Comparison of ENCODE assay signal across 19 cellular contexts in the genomic region with DNA sequence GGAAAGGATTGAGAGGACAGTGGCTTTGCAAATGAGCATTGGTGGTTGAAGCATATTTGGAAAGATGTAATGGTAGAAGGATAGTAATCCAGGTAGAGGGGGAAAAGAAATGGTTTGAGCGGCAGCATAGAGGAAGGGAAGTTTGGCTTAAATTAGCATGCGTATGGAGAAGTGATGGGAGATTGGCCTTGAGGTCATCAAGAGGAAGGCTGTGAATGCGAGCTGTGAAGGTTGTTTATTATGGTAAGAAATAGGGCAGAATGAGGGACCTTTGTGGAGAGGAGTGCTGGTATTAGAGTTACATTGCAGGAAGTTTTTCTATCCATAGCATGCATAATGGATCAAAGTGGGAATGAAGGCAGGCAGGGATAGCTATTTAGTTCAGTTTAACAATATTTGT.
DNase-seq lines count a peak whose midpoint lies in the region; ATAC-seq and TF ChIP-seq lines count a peak whose summit lies in the region.
"Had no signal": no experiment of that assay in that cellular context is flagged by ENCODE, and none has a peak within 500 bp of the region (broad histone marks: within the 10 kb centered on the region; RNA-seq: fewer than 3 reads in every experiment).

No MANE protein-coding gene starts in this region.

- intact Hi-C loops in CD4-positive, alpha-beta memory T cell (cut with micrococcal nuclease) = no loop called here

- 100% methylated on average over 2 of the region's 3 CpGs for WGBS in trophoblast cell (ENCODE audit: extremely low coverage, insufficient coverage, insufficient read length)

- no peak overlapping the region for H3K18ac ChIP-seq in trophoblast cell (ENCODE audit: low read length)

- no peaks in the 10 kb centered on the region for H3F3A ChIP-seq in GM23338 (replicated peaks; ENCODE audit: low read depth)

- H3K27ac ChIP-seq in GM23338 (ENCODE audit: low read depth) = no peak overlapping the region
- H3K27ac ChIP-seq in iPS-20b (ENCODE audit: low read length) = no peak overlapping the region
- H3K27ac ChIP-seq in trophoblast cell (ENCODE audit: low read depth, low read length) = no peak overlapping the region
- no peak overlapping the region for H3K27ac ChIP-seq in CD4-positive, alpha-beta memory T cell (ENCODE audit: low read depth, low read length)
- H3K27ac ChIP-seq: 22Rv1, BLaER1, C4-2B had no signal

- ATAC-seq in GM23338 = peak; percentile 50
- peak; percentile 86 for ATAC-seq in WTC11
- no peak for ATAC-seq in GM19452 (IDR thresholded peaks at IDR 0.05; ENCODE audit: unreplicated experiment)
- ATAC-seq in stimulated activated naive B cell treated with anti-CD40 and anti-IgM and Interleukin-4, amounts not matched to agents 10 μg/mL and 1 μg/mL and 100 μg/mL, for 72 hours (replicated peaks) = no peak
- ATAC-seq: HCT116 had no signal

- H3K23ac ChIP-seq in trophoblast cell (ENCODE audit: low read length) = peak overlapping the region; percentile 38

- H3K9me3 Mint-ChIP-seq in GM23338 (no peaks in the 10 kb centered on the region), WTC11 (no peaks in the 10 kb centered on the region; the same call in 1 of the 2 replicates)
- peaks cover 0 to 2% (median 0%) of the 10 kb centered on the region in 8 donors for H3K9me3 Mint-ChIP-seq in CD4-positive, alpha-beta memory T cell
- H3K9me3 Mint-ChIP-seq in stimulated activated naive B cell treated with anti-CD40 and anti-IgM and Interleukin-4, amounts not matched to agents 10 μg/mL and 1 μg/mL and 100 μg/mL, for 72 hours = peaks cover 0 to 3% of the 10 kb centered on the region in 2 donors
- H3K9me3 Mint-ChIP-seq: CD8-positive, alpha-beta memory T cell; H9 had no signal

- no peak overlapping the region for H2AK5ac ChIP-seq in trophoblast cell (ENCODE audit: low read length)

- H3K36me3 Mint-ChIP-seq in GM23338 (ENCODE audit: low read depth) (peaks cover 3% of the 10 kb centered on the region; the same call in 1 of the 3 replicates), WTC11 (peaks cover 3% of the 10 kb centered on the region; the same call in 1 of the 2 replicates)
- H3K36me3 Mint-ChIP-seq in CD4-positive, alpha-beta memory T cell = peaks cover 2 to 22% of the 10 kb centered on the region in 2 donors
- H3K36me3 Mint-ChIP-seq in stimulated activated naive B cell treated with anti-CD40 and anti-IgM and Interleukin-4, amounts not matched to agents 10 μg/mL and 1 μg/mL and 100 μg/mL, for 72 hours = no peaks in the 10 kb centered on the region
- H3K36me3 Mint-ChIP-seq: CD4-positive, CD25-positive, alpha-beta regulatory T cell had no signal

- H3K4ac ChIP-seq in trophoblast cell (ENCODE audit: low read depth, low read length) = no peak overlapping the region

- H3K9ac ChIP-seq in iPS-20b (ENCODE audit: low read depth, low read length) = 0 out of 2 replicates have a peak overlapping the region, but pooled peaks have one; percentile 12
- H3K9ac ChIP-seq in trophoblast cell (ENCODE audit: low read length) = no peak overlapping the region
- H3K9ac ChIP-seq: BLaER1 had no signal

- no peaks in the 10 kb centered on the region for H3K9me2 ChIP-seq in GM23338 (ENCODE audit: insufficient read depth)

- no peaks in the 10 kb centered on the region for H3K79me1 ChIP-seq in trophoblast cell (ENCODE audit: low read length)

- CTCF ChIA-PET in WTC11 (lab: Charles Lee) = interaction anchor here (1.0 to 1.4 kb wide), 2 partner anchors 12 to 163 kb away, joined by 3 read pairs; no protein-coding TSS in a partner anchor
- CTCF ChIA-PET in CD4-positive, alpha-beta memory T cell (lab: Charles Lee; ENCODE audit: partially characterized antibody) = interaction anchor here (1.1 kb wide), 1 partner anchor 15 kb away, joined by 3 read pairs; no protein-coding TSS in a partner anchor

- no peaks in the 10 kb centered on the region for H3K79me2 ChIP-seq in GM23338 (replicated peaks; ENCODE audit: insufficient read depth)
- no peaks in the 10 kb centered on the region for H3K79me2 ChIP-seq in trophoblast cell (ENCODE audit: control insufficient read depth, insufficient read depth, low read length, poor library complexity)

- H3K27me3 Mint-ChIP-seq in GM23338 (ENCODE audit: insufficient read depth, low read depth, poor library complexity) (peaks cover 4% of the 10 kb centered on the region), WTC11 (ENCODE audit: low read depth) (no peaks in the 10 kb centered on the region)
- H3K27me3 Mint-ChIP-seq in CD4-positive, alpha-beta memory T cell = no peaks in the 10 kb centered on the region
- H3K27me3 Mint-ChIP-seq in stimulated activated naive B cell treated with anti-CD40 and anti-IgM and Interleukin-4, amounts not matched to agents 10 μg/mL and 1 μg/mL and 100 μg/mL, for 72 hours = no peaks in the 10 kb centered on the region
- H3K27me3 Mint-ChIP-seq: B cell; CD4-positive, CD25-positive, alpha-beta regulatory T cell; CD8-positive, alpha-beta memory T cell had no signal

- H4K12ac ChIP-seq in trophoblast cell (ENCODE audit: low read depth, low read length) = no peak overlapping the region

- no peak overlapping the region for H3K4me3 Mint-ChIP-seq in GM23338
- peak overlapping the region; percentile 3; the same call in 1 of the 2 replicates for H3K4me3 Mint-ChIP-seq in WTC11
- H3K4me3 Mint-ChIP-seq in CD4-positive, alpha-beta memory T cell = no peak overlapping the region
- no peak overlapping the region for H3K4me3 Mint-ChIP-seq in stimulated activated naive B cell treated with anti-CD40 and anti-IgM and Interleukin-4, amounts not matched to agents 10 μg/mL and 1 μg/mL and 100 μg/mL, for 72 hours
- H3K4me3 Mint-ChIP-seq: B cell; CD4-positive, CD25-positive, alpha-beta regulatory T cell; CD8-positive, alpha-beta memory T cell; H9 had no signal

- H4K20me1 ChIP-seq in GM23338 (replicated peaks; ENCODE audit: insufficient read depth) = no peaks in the 10 kb centered on the region
- H4K20me1 ChIP-seq: BLaER1 had no signal

- H3K27ac Mint-ChIP-seq in GM23338 = no peak overlapping the region; the same call in 1 of the 2 replicates
- H3K27ac Mint-ChIP-seq in WTC11 = peak overlapping the region; percentile 1; the same call in 1 of the 2 replicates
- no peak overlapping the region for H3K27ac Mint-ChIP-seq in CD4-positive, alpha-beta memory T cell
- H3K27ac Mint-ChIP-seq in stimulated activated naive B cell treated with anti-CD40 and anti-IgM and Interleukin-4, amounts not matched to agents 10 μg/mL and 1 μg/mL and 100 μg/mL, for 72 hours = no peak overlapping the region
- H3K27ac Mint-ChIP-seq: B cell; CD4-positive, CD25-positive, alpha-beta regulatory T cell had no signal

- no peak overlapping the region for H4K91ac ChIP-seq in trophoblast cell (ENCODE audit: low read depth, low read length)

- H3K4me1 ChIP-seq in GM23338 (ENCODE audit: insufficient read depth) (peaks cover 29% of the 10 kb centered on the region), iPS-20b (ENCODE audit: insufficient read depth, low read length) (peaks cover 23% of the 10 kb centered on the region), trophoblast cell (ENCODE audit: control insufficient read depth in 1 of 2, insufficient read depth in 2 of 2, low read length in 2 of 2) (no peaks in the 10 kb centered on the region)
- no peaks in the 10 kb centered on the region for H3K4me1 ChIP-seq in CD4-positive, alpha-beta memory T cell (ENCODE audit: insufficient read depth, low read length)
- H3K4me1 ChIP-seq: BLaER1 had no signal

- DNase-seq in GM23338 (ENCODE audit: low spot score) (peak; percentile 27), WTC11 (ENCODE audit: low spot score) (no peak), trophoblast cell (peak in 1 of 2 donors; percentile 35)
- no peak for DNase-seq in CD4-positive, alpha-beta memory T cell
- no peak for DNase-seq in stimulated activated naive B cell treated with anti-CD40 and anti-IgM and Interleukin-4, amounts not matched to agents 10 μg/mL and 1 μg/mL and 100 μg/mL, for 72 hours
- DNase-seq: CD4-positive, CD25-positive, alpha-beta regulatory T cell; CD8-positive, alpha-beta memory T cell; DMS 273 treated with DMSO at 0.1 percent for 48 hours; DMS53; DMS79 treated with DMSO at 0.1 percent for 48 hours; GF-D8; H9 had no signal

- no peak overlapping the region for H2AFZ ChIP-seq in GM23338
- no peak overlapping the region for H2AFZ ChIP-seq in trophoblast cell (ENCODE audit: insufficient read depth, low read length, poor library complexity)

- H3K27me3 ChIP-seq in GM23338 (ENCODE audit: insufficient read depth) (no peaks in the 10 kb centered on the region), iPS-20b (ENCODE audit: insufficient read depth, low read length) (no peaks in the 10 kb centered on the region), trophoblast cell (ENCODE audit: insufficient read depth, low read length) (no peaks in the 10 kb centered on the region)
- no peaks in the 10 kb centered on the region for H3K27me3 ChIP-seq in CD4-positive, alpha-beta memory T cell (ENCODE audit: insufficient read depth, low read length)
- H3K27me3 ChIP-seq: BLaER1 had no signal

- no peak overlapping the region for H3K14ac ChIP-seq in trophoblast cell (ENCODE audit: low read length)

- H3K4me2 ChIP-seq in GM23338 (peak overlapping the region; percentile 67), trophoblast cell (ENCODE audit: low read length) (no peak overlapping the region)
- H3K4me2 ChIP-seq: BLaER1 had no signal

- H2BK120ac ChIP-seq in trophoblast cell (ENCODE audit: insufficient read depth, low read length, poor library complexity) = no peak overlapping the region

- H2BK12ac ChIP-seq in trophoblast cell (ENCODE audit: low read length) = no peak overlapping the region

- POLR2A ChIA-PET in WTC11 (lab: Charles Lee) = interaction anchor here (0.5 kb wide), 1 partner anchor 12 kb away, joined by 3 read pairs; no protein-coding TSS in a partner anchor
- POLR2A ChIA-PET in CD4-positive, alpha-beta memory T cell (lab: Charles Lee; ENCODE audit: partially characterized antibody) = no interaction called here

- no peaks in the 10 kb centered on the region for H3K36me3 ChIP-seq in GM23338 (ENCODE audit: insufficient read depth)
- H3K36me3 ChIP-seq in iPS-20b (ENCODE audit: insufficient read depth, low read depth, low read length) = no peaks in the 10 kb centered on the region
- H3K36me3 ChIP-seq in trophoblast cell (ENCODE audit: control insufficient read depth in 1 of 2, insufficient read depth in 2 of 2, low read length in 2 of 2) = peaks cover 0 to 5% of the 10 kb centered on the region in 2 experiments
- H3K36me3 ChIP-seq in CD4-positive, alpha-beta memory T cell (ENCODE audit: insufficient read depth, low read length) = no peaks in the 10 kb centered on the region
- H3K36me3 ChIP-seq: BLaER1 had no signal

- TF ChIP-seq CTCF in GM23338 (conservative IDR thresholded peaks at IDR 0.05; ENCODE audit: low read depth in 2 of 2) (no peak), WTC11 (IDR thresholded peaks at IDR 0.05) (no peak)

- no peak overlapping the region for H2BK5ac ChIP-seq in trophoblast cell (ENCODE audit: low read depth, low read length, poor library complexity)

- H4K8ac ChIP-seq in trophoblast cell (ENCODE audit: low read depth, low read length) = no peak overlapping the region

- H3K4me1 Mint-ChIP-seq in GM23338 (peaks cover 26% of the 10 kb centered on the region), WTC11 (peaks cover 26% of the 10 kb centered on the region)
- H3K4me1 Mint-ChIP-seq in CD4-positive, alpha-beta memory T cell = peaks cover 0 to 3% (median 0%) of the 10 kb centered on the region in 4 donors
- H3K4me1 Mint-ChIP-seq in stimulated activated naive B cell treated with anti-CD40 and anti-IgM and Interleukin-4, amounts not matched to agents 10 μg/mL and 1 μg/mL and 100 μg/mL, for 72 hours = no peaks in the 10 kb centered on the region
- H3K4me1 Mint-ChIP-seq: B cell; CD8-positive, alpha-beta memory T cell had no signal

- H3K4me3 ChIP-seq in GM23338 (no peak overlapping the region), iPS-20b (ENCODE audit: low read length) (no peak overlapping the region), trophoblast cell (ENCODE audit: low read depth, low read length) (no peak overlapping the region)
- H3K4me3 ChIP-seq in CD4-positive, alpha-beta memory T cell (ENCODE audit: low read length in 2 of 2) = no peak overlapping the region
- H3K4me3 ChIP-seq: BLaER1 had no signal

- H3K9me3 ChIP-seq in iPS-20b (ENCODE audit: insufficient read depth, low read depth, low read length) (no peaks in the 10 kb centered on the region), trophoblast cell (ENCODE audit: insufficient read depth, low read depth, low read length) (no peaks in the 10 kb centered on the region)
- no peaks in the 10 kb centered on the region for H3K9me3 ChIP-seq in CD4-positive, alpha-beta memory T cell (ENCODE audit: control insufficient read depth in 1 of 2, low read length in 2 of 2)
- H3K9me3 ChIP-seq: BLaER1 had no signal

Comparison
In these comparisons a context has a peak if more than half of its experiments do, and no peak if none do; other contexts are left out.
1. ATAC-seq: peak in GM23338 (single experiment) and WTC11 (single experiment); none in GM19452 (single experiment) and stimulated activated naive B cell treated with anti-CD40 and anti-IgM and Interleukin-4, amounts not matched to agents 10 μg/mL and 1 μg/mL and 100 μg/mL, for 72 hours (0 of 2).